ENCODE assay signal across 13 cellular contexts in the genomic region with DNA sequence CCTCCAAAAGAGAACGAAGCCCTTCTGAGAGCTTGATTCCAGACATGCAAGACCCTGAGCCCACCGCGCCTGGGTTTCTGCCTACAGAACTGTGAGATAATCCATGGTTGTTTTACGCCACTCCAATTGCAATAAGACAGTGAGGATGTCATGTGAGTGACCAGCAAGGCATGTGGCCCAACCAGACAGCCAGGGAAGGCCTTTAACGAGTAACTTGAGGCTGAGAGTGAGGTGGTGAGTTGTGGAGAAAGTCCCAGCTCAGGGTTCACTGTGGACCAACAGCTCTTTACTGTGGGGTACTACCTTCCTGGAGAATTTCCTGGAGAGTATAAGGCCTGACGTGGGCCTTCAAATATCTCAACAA.
DNase-seq lines count a peak whose midpoint lies in the region; ATAC-seq lines count a peak whose summit lies in the region.
"Had no signal": no experiment of that assay in that cellular context is flagged by ENCODE, and none has a peak within 500 bp of the region (broad histone marks: within the 10 kb centered on the region; RNA-seq: fewer than 3 reads in every experiment).

No MANE protein-coding gene starts in this region.

- peak overlapping the region; percentile 96 for H3K27ac Mint-ChIP-seq in activated T-helper 2 cell treated with anti-CD3 and anti-CD28 coated beads, Interferon-gamma antibody, Interleukin-2, Interleukin-4, amounts not matched to agents 10 μg/mL and 5 μg/mL and 100 μg/mL, durations not matched to agents 14 hours and 24 hours and 36 hours
- H3K27ac Mint-ChIP-seq: CD8-positive, alpha-beta T cell had no signal

- no peaks in the 10 kb centered on the region; the same call in 1 of the 2 replicates for H3K9me3 ChIP-seq in HUES48 (ENCODE audit: control insufficient read depth, insufficient read depth, low read length)

- H3K4me3 ChIP-seq in HUES48 (ENCODE audit: low read depth, low read length) (no peak overlapping the region), skin epidermis (no peak overlapping the region)

- no peak overlapping the region for H3K9ac ChIP-seq in HUES48 (ENCODE audit: low read depth, low read length)

- H3K4me3 Mint-ChIP-seq in activated T-helper 2 cell treated with anti-CD3 and anti-CD28 coated beads, Interferon-gamma antibody, Interleukin-2, Interleukin-4, amounts not matched to agents 10 μg/mL and 5 μg/mL and 100 μg/mL, durations not matched to agents 14 hours and 24 hours and 36 hours (ENCODE audit: low read depth) = no peak overlapping the region
- H3K4me3 Mint-ChIP-seq: CD8-positive, alpha-beta T cell had no signal

- H3K27me3 Mint-ChIP-seq in activated T-helper 2 cell treated with anti-CD3 and anti-CD28 coated beads, Interferon-gamma antibody, Interleukin-2, Interleukin-4, amounts not matched to agents 10 μg/mL and 5 μg/mL and 100 μg/mL, durations not matched to agents 14 hours and 24 hours and 36 hours (ENCODE audit: low read depth) = no peaks in the 10 kb centered on the region
- H3K27me3 Mint-ChIP-seq: progenitor cell of endocrine pancreas had no signal

- peaks cover 23% of the 10 kb centered on the region for H3K9me3 Mint-ChIP-seq in activated T-helper 2 cell treated with anti-CD3 and anti-CD28 coated beads, Interferon-gamma antibody, Interleukin-2, Interleukin-4, amounts not matched to agents 10 μg/mL and 5 μg/mL and 100 μg/mL, durations not matched to agents 14 hours and 24 hours and 36 hours

- no peaks in the 10 kb centered on the region for H3K27me3 ChIP-seq in HUES48 (ENCODE audit: control insufficient read depth, insufficient read depth, low read length)
- H3K27me3 ChIP-seq: brain microvascular endothelial cell had no signal

- peaks cover 4% of the 10 kb centered on the region; the same call in 1 of the 2 replicates for H3K4me1 ChIP-seq in HUES48 (ENCODE audit: control insufficient read depth, insufficient read depth, low read length)

- peaks cover 60% of the 10 kb centered on the region for H3K4me1 Mint-ChIP-seq in activated T-helper 2 cell treated with anti-CD3 and anti-CD28 coated beads, Interferon-gamma antibody, Interleukin-2, Interleukin-4, amounts not matched to agents 10 μg/mL and 5 μg/mL and 100 μg/mL, durations not matched to agents 14 hours and 24 hours and 36 hours (ENCODE audit: low read depth)

- no peak for DNase-seq in activated T-helper 2 cell treated with anti-CD3 and anti-CD28 coated beads, Interferon-gamma antibody, Interleukin-2, Interleukin-4, amounts not matched to agents 10 μg/mL and 5 μg/mL and 100 μg/mL, durations not matched to agents 14 hours and 24 hours and 36 hours (ENCODE audit: low spot score)
- DNase-seq in kidney tubule cell (ENCODE audit: low spot score) (peak; percentile 50), NOMO-1 (lab: John Stamatoyannopoulos, UW; ENCODE audit: unreplicated experiment in 2 of 2) (no peak)
- no peak for DNase-seq in stimulated activated CD4-positive, alpha-beta T cell treated with anti-CD3 and anti-CD28 coated beads, Interleukin-4, amount 100 ng/mL, for 24 hours
- DNase-seq: activated effector memory CD4-positive, alpha-beta T cell treated with anti-CD3 and anti-CD28 coated beads, Interleukin-2, amount 50 U/mL, for 16 hours; CD8-positive, alpha-beta T cell; H7 had no signal

- peaks cover 28% of the 10 kb centered on the region for H3K36me3 Mint-ChIP-seq in activated T-helper 2 cell treated with anti-CD3 and anti-CD28 coated beads, Interferon-gamma antibody, Interleukin-2, Interleukin-4, amounts not matched to agents 10 μg/mL and 5 μg/mL and 100 μg/mL, durations not matched to agents 14 hours and 24 hours and 36 hours (ENCODE audit: low read depth)
- H3K36me3 Mint-ChIP-seq: CD8-positive, alpha-beta T cell had no signal

- H3K27ac ChIP-seq in HUES48 (ENCODE audit: low read depth, low read length) (peak overlapping the region; percentile 73), skin epidermis (peak overlapping the region in 19 of 21 experiments; percentile 3 to 86 (median 56))
- H3K27ac ChIP-seq: brain microvascular endothelial cell had no signal

- ATAC-seq in HG02610 (IDR thresholded peaks at IDR 0.05; ENCODE audit: unreplicated experiment) (no peak), GM19455 (IDR thresholded peaks at IDR 0.05; ENCODE audit: unreplicated experiment) (no peak)
- ATAC-seq: CD8-positive, alpha-beta T cell had no signal

- intact Hi-C loops in activated T-helper 2 cell treated with anti-CD3 and anti-CD28 coated beads, Interferon-gamma antibody, Interleukin-2, Interleukin-4, amounts not matched to agents 10 μg/mL and 5 μg/mL and 100 μg/mL, durations not matched to agents 14 hours and 24 hours and 36 hours (cut with micrococcal nuclease) = loop anchor here (1.0 to 2.0 kb wide), 6 partner anchors 21 to 191 kb away; partner anchors contain the start of gene ETS2

- H3K36me3 ChIP-seq in HUES48 (ENCODE audit: control insufficient read depth, insufficient read depth, low read length) = no peaks in the 10 kb centered on the region
- H3K36me3 ChIP-seq: brain microvascular endothelial cell had no signal
